In genomic region chr5:176796970-176797369, GRCh38 we compare ENCODE assay signal across 19 cellular contexts. TPM values are rescaled to one million over a fixed set of nuclear protein-coding genes. Genes with fewer than 3 reads are reported as not detected.
DNase-seq lines count a peak whose midpoint lies in the region; ATAC-seq and TF ChIP-seq lines count a peak whose summit lies in the region.
"Had no signal": no experiment of that assay in that cellular context is flagged by ENCODE, and none has a peak within 500 bp of the region (broad histone marks: within the 10 kb centered on the region; RNA-seq: fewer than 3 reads in every experiment).

No MANE protein-coding gene starts in this region.

- H3K27me3 Mint-ChIP-seq in nephron progenitor cell (ENCODE audit: low read depth, poor library complexity) (peaks cover 60% of the 10 kb centered on the region), T-cell (peaks cover 33 to 52% of the 10 kb centered on the region in 2 donors)
- peaks cover 15% of the 10 kb centered on the region for H3K27me3 Mint-ChIP-seq in activated T-helper 2 cell treated with anti-CD3 and anti-CD28 coated beads, Interferon-gamma antibody, Interleukin-2, Interleukin-4, amounts not matched to agents 10 μg/mL and 5 μg/mL and 100 μg/mL, durations not matched to agents 14 hours and 24 hours and 36 hours (ENCODE audit: low read depth)

- H3K4me1 Mint-ChIP-seq in nephron progenitor cell (no peaks in the 10 kb centered on the region), T-cell (no peaks in the 10 kb centered on the region)
- no peaks in the 10 kb centered on the region for H3K4me1 Mint-ChIP-seq in activated T-helper 2 cell treated with anti-CD3 and anti-CD28 coated beads, Interferon-gamma antibody, Interleukin-2, Interleukin-4, amounts not matched to agents 10 μg/mL and 5 μg/mL and 100 μg/mL, durations not matched to agents 14 hours and 24 hours and 36 hours (ENCODE audit: low read depth)
- H3K4me1 Mint-ChIP-seq: B cell had no signal

- POLR2A ChIA-PET in T-cell (lab: Charles Lee) = no interaction called here

- intact Hi-C loops in Right ventricle myocardium inferior (cut with DNase I) = no loop called here
- intact Hi-C loops in left cardiac atrium (cut with DNase I) = no loop called here
- intact Hi-C loops in activated T-helper 2 cell treated with anti-CD3 and anti-CD28 coated beads, Interferon-gamma antibody, Interleukin-2, Interleukin-4, amounts not matched to agents 10 μg/mL and 5 μg/mL and 100 μg/mL, durations not matched to agents 14 hours and 24 hours and 36 hours (cut with micrococcal nuclease) = no loop called here

- H3K9me3 Mint-ChIP-seq in nephron progenitor cell = no peaks in the 10 kb centered on the region
- H3K9me3 Mint-ChIP-seq in T-cell = no peaks in the 10 kb centered on the region
- no peaks in the 10 kb centered on the region for H3K9me3 Mint-ChIP-seq in activated T-helper 2 cell treated with anti-CD3 and anti-CD28 coated beads, Interferon-gamma antibody, Interleukin-2, Interleukin-4, amounts not matched to agents 10 μg/mL and 5 μg/mL and 100 μg/mL, durations not matched to agents 14 hours and 24 hours and 36 hours
- H3K9me3 Mint-ChIP-seq: CD8-positive, alpha-beta T cell; H9; HFFc6 had no signal

- H3K4me3 Mint-ChIP-seq in nephron progenitor cell (no peak overlapping the region), T-cell (no peak overlapping the region)
- no peak overlapping the region for H3K4me3 Mint-ChIP-seq in activated T-helper 2 cell treated with anti-CD3 and anti-CD28 coated beads, Interferon-gamma antibody, Interleukin-2, Interleukin-4, amounts not matched to agents 10 μg/mL and 5 μg/mL and 100 μg/mL, durations not matched to agents 14 hours and 24 hours and 36 hours (ENCODE audit: low read depth)
- H3K4me3 Mint-ChIP-seq: B cell; CD4-positive, CD25-positive, alpha-beta regulatory T cell; CD8-positive, alpha-beta T cell; H9; HFFc6 had no signal

- no peaks in the 10 kb centered on the region for H3K36me3 Mint-ChIP-seq in nephron progenitor cell (ENCODE audit: low read depth)
- no peaks in the 10 kb centered on the region for H3K36me3 Mint-ChIP-seq in T-cell
- H3K36me3 Mint-ChIP-seq in activated T-helper 2 cell treated with anti-CD3 and anti-CD28 coated beads, Interferon-gamma antibody, Interleukin-2, Interleukin-4, amounts not matched to agents 10 μg/mL and 5 μg/mL and 100 μg/mL, durations not matched to agents 14 hours and 24 hours and 36 hours (ENCODE audit: low read depth) = no peaks in the 10 kb centered on the region
- H3K36me3 Mint-ChIP-seq: CD4-positive, CD25-positive, alpha-beta regulatory T cell; CD8-positive, alpha-beta T cell had no signal

- CTCF ChIA-PET in T-cell (lab: Charles Lee) = no interaction called here

- peak overlapping the region; percentile 21 for H3K27ac Mint-ChIP-seq in nephron progenitor cell
- H3K27ac Mint-ChIP-seq in T-cell = no peak overlapping the region
- no peak overlapping the region for H3K27ac Mint-ChIP-seq in activated T-helper 2 cell treated with anti-CD3 and anti-CD28 coated beads, Interferon-gamma antibody, Interleukin-2, Interleukin-4, amounts not matched to agents 10 μg/mL and 5 μg/mL and 100 μg/mL, durations not matched to agents 14 hours and 24 hours and 36 hours
- H3K27ac Mint-ChIP-seq: B cell; CD4-positive, CD25-positive, alpha-beta regulatory T cell; CD8-positive, alpha-beta T cell; H9; HFFc6 had no signal

- no peak for TF ChIP-seq CTCF in nephron progenitor cell (IDR thresholded peaks at IDR 0.05)

- ATAC-seq in Right ventricle myocardium inferior = no peak
- ATAC-seq in left cardiac atrium = no peak
- ATAC-seq in T-cell (replicated peaks in 1 of 4) = no peak
- ATAC-seq: CD8-positive, alpha-beta T cell; GM12878; HCT116 had no signal

- DNase-seq in NCI-H345 (lab: John Stamatoyannopoulos, UW) (peak; percentile 46), NCI-H345 treated with DMSO at 0.1 percent for 48 hours (lab: John Stamatoyannopoulos, UW; ENCODE audit: unreplicated experiment) (no peak), Right ventricle myocardium inferior (ENCODE audit: missing footprints) (peak; percentile 9), left cardiac atrium (no peak), nephron progenitor cell (no peak), NCI-H2029 treated with DMSO at 0.1 percent for 48 hours (lab: John Stamatoyannopoulos, UW) (no peak), T-cell (no peak)
- DNase-seq in activated T-helper 2 cell treated with anti-CD3 and anti-CD28 coated beads, Interferon-gamma antibody, Interleukin-2, Interleukin-4, amounts not matched to agents 10 μg/mL and 5 μg/mL and 100 μg/mL, durations not matched to agents 14 hours and 24 hours and 36 hours (ENCODE audit: low spot score) = no peak
- DNase-seq: Caco-2; CD8-positive, alpha-beta T cell; DMS153; GDM1; H9; HFFc6 had no signal

RNA-seq across cellular contexts. Expression of gene UNC5A, which starts 13.4 kb away (rescaled TPM):
- total RNA-seq in Right ventricle myocardium inferior (0.08 TPM), left cardiac atrium (under 1 TPM; 0.35 to 0.50 TPM), T-cell (not detected)
- not detected in 2 replicates for total RNA-seq in activated T-helper 2 cell treated with anti-CD3 and anti-CD28 coated beads, Interferon-gamma antibody, Interleukin-2, Interleukin-4, amounts not matched to agents 10 μg/mL and 5 μg/mL and 100 μg/mL, durations not matched to agents 14 hours and 24 hours and 36 hours
- total RNA-seq: B cell; Caco-2; CD4-positive, CD25-positive, alpha-beta regulatory T cell; CD8-positive, alpha-beta T cell; GM12878; GM23248; HFFc6 had no signal

Comparison
In these comparisons a context has a peak if more than half of its experiments do, and no peak if none do; other contexts are left out.
1. DNase-seq: peak in NCI-H345 (single experiment) and Right ventricle myocardium inferior (single experiment); none in NCI-H345 treated with DMSO at 0.1 percent for 48 hours (single experiment), left cardiac atrium (single experiment), nephron progenitor cell (single experiment), NCI-H2029 treated with DMSO at 0.1 percent for 48 hours (single experiment), T-cell (0 of 34) and activated T-helper 2 cell treated with anti-CD3 and anti-CD28 coated beads, Interferon-gamma antibody, Interleukin-2, Interleukin-4, amounts not matched to agents 10 μg/mL and 5 μg/mL and 100 μg/mL, durations not matched to agents 14 hours and 24 hours and 36 hours (single experiment).